26 cellular contexts compared by ENCODE assay signal in genomic region chr1:91189096-91189495, GRCh38.
"Had no signal": no experiment of that assay in that cellular context is flagged by ENCODE, and none has a peak within 500 bp of the region (broad histone marks: within the 10 kb centered on the region; RNA-seq: fewer than 3 reads in every experiment).

No MANE protein-coding gene starts in this region.

- H3K27ac ChIP-seq: lower lobe of right lung, neural progenitor cell, neutrophil, ovary, right atrium auricular region, right lobe of liver, transverse colon, upper lobe of right lung had no signal

- H3K9me3 ChIP-seq: lower lobe of right lung, neutrophil, ovary, right atrium auricular region, right lobe of liver, transverse colon had no signal

- H3K36me3 ChIP-seq: lower lobe of right lung, neural progenitor cell, neutrophil, ovary, right atrium auricular region, right lobe of liver, transverse colon, upper lobe of right lung had no signal

- H3K27ac Mint-ChIP-seq: naive thymus-derived CD8-positive, alpha-beta T cell; nephron; neural progenitor cell; progenitor cell of endocrine pancreas; stimulated activated memory B cell treated with anti-CD40 and anti-IgM and Interleukin-4, amounts not matched to agents 10 μg/mL and 1 μg/mL and 100 μg/mL, for 72 hours; stimulated activated naive CD8-positive, alpha-beta T cell treated with anti-CD3 and anti-CD28 coated beads, Interleukin-15, amount 100 ng/mL, for 72 hours had no signal

- ATAC-seq: left cardiac atrium; left lobe of liver; lower lobe of right lung; naive thymus-derived CD8-positive, alpha-beta T cell; right lobe of liver; stimulated activated memory B cell treated with anti-CD40 and anti-IgM and Interleukin-4, amounts not matched to agents 10 μg/mL and 1 μg/mL and 100 μg/mL, for 72 hours; stimulated activated naive CD8-positive, alpha-beta T cell treated with anti-CD3 and anti-CD28 coated beads, Interleukin-15, amount 100 ng/mL, for 72 hours; upper lobe of right lung had no signal

- H3K27me3 ChIP-seq: neural progenitor cell, ovary, right atrium auricular region, right lobe of liver, upper lobe of right lung had no signal

- DNase-seq: kidney glomerular epithelial cell; left cardiac atrium; lower lobe of right lung; mammary epithelial cell; mesenchymal stem cell; naive thymus-derived CD8-positive, alpha-beta T cell; occipital lobe; ovary; right lobe of liver; stimulated activated CD4-positive, alpha-beta T cell treated with anti-CD3 and anti-CD28 coated beads, Interleukin-1b, Interleukin-23, amount 100 ng/mL, for 48 hours; stimulated activated CD4-positive, alpha-beta T cell treated with anti-CD3 and anti-CD28 coated beads, Interleukin-2, amount 100 ng/mL, for 48 hours; stimulated activated CD4-positive, alpha-beta T cell treated with anti-CD3 and anti-CD28 coated beads, Interleukin-4, amount 100 ng/mL, for 4 hours; stimulated activated CD8-positive, alpha-beta memory T cell treated with anti-CD3 and anti-CD28 coated beads, Interleukin-4, amount 100 ng/mL, for 48 hours; stimulated activated naive CD4-positive, alpha-beta T cell treated with Interleukin-2 at 50 U/mL for 16 hours; stimulated activated naive CD8-positive, alpha-beta T cell treated with anti-CD3 and anti-CD28 coated beads, Interleukin-15, amount 100 ng/mL, for 72 hours; substantia nigra; transverse colon; upper lobe of right lung had no signal

- H3K4me3 Mint-ChIP-seq: naive thymus-derived CD8-positive, alpha-beta T cell; nephron; neural progenitor cell; stimulated activated memory B cell treated with anti-CD40 and anti-IgM and Interleukin-4, amounts not matched to agents 10 μg/mL and 1 μg/mL and 100 μg/mL, for 72 hours; stimulated activated naive CD8-positive, alpha-beta T cell treated with anti-CD3 and anti-CD28 coated beads, Interleukin-15, amount 100 ng/mL, for 72 hours had no signal

- H3K36me3 Mint-ChIP-seq: neural progenitor cell; stimulated activated memory B cell treated with anti-CD40 and anti-IgM and Interleukin-4, amounts not matched to agents 10 μg/mL and 1 μg/mL and 100 μg/mL, for 72 hours had no signal

- H3K4me1 ChIP-seq: lower lobe of right lung, neural progenitor cell, right atrium auricular region, right lobe of liver, transverse colon, upper lobe of right lung had no signal

- H3K4me1 Mint-ChIP-seq: naive thymus-derived CD8-positive, alpha-beta T cell; nephron; neural progenitor cell; stimulated activated memory B cell treated with anti-CD40 and anti-IgM and Interleukin-4, amounts not matched to agents 10 μg/mL and 1 μg/mL and 100 μg/mL, for 72 hours; stimulated activated naive CD8-positive, alpha-beta T cell treated with anti-CD3 and anti-CD28 coated beads, Interleukin-15, amount 100 ng/mL, for 72 hours had no signal

- H3K4me3 ChIP-seq: lower lobe of right lung, neural progenitor cell, ovary, right atrium auricular region, right lobe of liver, smooth muscle cell, transverse colon, upper lobe of right lung had no signal
